Comparison of ENCODE assay signal across 2 cellular contexts in the genomic region with DNA sequence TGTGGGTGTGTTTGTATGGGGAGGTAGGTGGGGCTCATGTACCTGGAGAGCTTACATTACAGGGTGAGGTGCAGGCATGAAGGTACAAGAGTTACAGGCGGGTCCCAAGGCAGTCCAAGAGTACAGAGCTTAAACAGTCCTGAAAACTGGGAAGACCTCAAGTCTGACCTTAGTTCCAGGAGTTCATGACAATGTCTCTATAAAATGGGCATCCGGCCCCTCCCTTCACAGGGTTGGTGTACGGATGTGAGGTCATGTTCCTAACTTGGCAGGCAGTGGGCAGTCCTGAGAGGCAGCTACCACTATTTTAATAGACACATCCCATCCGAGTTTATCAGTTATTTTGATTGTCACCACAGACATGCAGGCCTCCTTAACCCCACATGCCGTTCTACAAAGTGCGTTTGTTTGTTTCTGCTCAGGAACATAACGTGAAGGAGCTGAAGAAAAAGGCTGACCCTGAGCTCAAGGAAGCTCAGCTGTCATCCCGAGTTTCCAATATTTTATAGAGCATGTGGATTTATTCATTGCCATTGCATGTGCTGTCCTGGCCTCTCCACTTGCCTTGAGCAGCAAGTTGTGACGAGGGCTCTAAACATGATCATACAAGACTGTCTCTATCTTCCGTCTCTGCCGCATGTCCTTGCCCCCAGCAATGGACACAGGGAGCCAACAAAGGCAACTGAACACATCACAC.
TF ChIP-seq lines count a peak whose summit lies in the region.

No MANE protein-coding gene starts in this region.

TF ChIP-seq in A549, 52 proteins besides CTCF, POLR2A, EP300 and RAD21 (continued from another document):
- TF ChIP-seq, protein P1, sequence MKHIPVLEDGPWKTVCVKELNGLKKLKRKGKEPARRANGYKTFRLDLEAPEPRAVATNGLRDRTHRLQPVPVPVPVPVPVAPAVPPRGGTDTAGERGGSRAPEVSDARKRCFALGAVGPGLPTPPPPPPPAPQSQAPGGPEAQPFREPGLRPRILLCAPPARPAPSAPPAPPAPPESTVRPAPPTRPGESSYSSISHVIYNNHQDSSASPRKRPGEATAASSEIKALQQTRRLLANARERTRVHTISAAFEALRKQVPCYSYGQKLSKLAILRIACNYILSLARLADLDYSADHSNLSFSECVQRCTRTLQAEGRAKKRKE (CRISPR knock-in tag; IDR thresholded peaks at IDR 0.05; ENCODE audit: low read depth), result no peak
- TF ChIP-seq MAZ (IDR thresholded peaks at IDR 0.05; ENCODE audit: borderline replicate concordance, low read depth, low read length) (no peak), MAFK (IDR thresholded peaks at IDR 0.05; ENCODE audit: partially characterized antibody) (no peak), FOXS1 (CRISPR knock-in tag; IDR thresholded peaks at IDR 0.05) (no peak), JUN (IDR thresholded peaks at IDR 0.05) (no peak), ZC3H11A (IDR thresholded peaks at IDR 0.05) (no peak), TFCP2L1 (CRISPR knock-in tag; IDR thresholded peaks at IDR 0.05) (no peak), JUNB (IDR thresholded peaks at IDR 0.05) (no peak), HEYL (CRISPR knock-in tag; IDR thresholded peaks at IDR 0.05) (no peak)
- TF ChIP-seq, protein P2, sequence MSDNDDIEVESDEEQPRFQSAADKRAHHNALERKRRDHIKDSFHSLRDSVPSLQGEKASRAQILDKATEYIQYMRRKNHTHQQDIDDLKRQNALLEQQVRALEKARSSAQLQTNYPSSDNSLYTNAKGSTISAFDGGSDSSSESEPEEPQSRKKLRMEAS (IDR thresholded peaks at IDR 0.05), result no peak
TF ChIP-seq in A549: peak in this region for 0.

TF ChIP-seq in GM23338, 12 proteins besides CTCF, POLR2A, EP300 and RAD21:
- TF ChIP-seq NANOG (IDR thresholded peaks at IDR 0.05; ENCODE audit: borderline replicate concordance) (no peak), EZH2phosphoT487 (IDR thresholded peaks at IDR 0.05; ENCODE audit: unreplicated experiment) (no peak), JUNB (IDR thresholded peaks at IDR 0.05; ENCODE audit: unreplicated experiment) (no peak), POLR2AphosphoS5 (IDR thresholded peaks at IDR 0.05; ENCODE audit: low read depth) (no peak)
